In the genomic region with DNA sequence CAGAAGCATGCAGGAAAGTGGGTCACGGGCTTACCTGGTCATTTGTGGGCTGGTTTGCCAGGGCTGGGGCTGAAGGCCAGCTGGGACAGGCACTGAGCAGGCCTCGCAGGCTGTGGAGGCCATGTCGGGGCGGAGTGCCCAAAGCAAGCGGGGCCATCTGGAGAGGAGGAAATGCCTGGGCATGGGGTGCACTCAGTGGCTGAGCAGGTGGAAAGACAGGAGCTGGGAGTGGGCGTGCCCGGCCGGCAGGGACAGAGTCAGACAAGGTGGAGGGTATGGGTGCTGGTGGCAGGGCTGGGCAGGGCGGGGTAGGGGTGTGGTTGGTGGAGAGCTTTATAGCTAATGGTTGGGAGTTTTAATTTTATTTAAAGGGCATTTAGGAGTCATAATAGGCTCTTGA, we compare ENCODE assay signal across 1 cellular context.
TF ChIP-seq lines count a peak whose summit lies in the region.

No MANE protein-coding gene starts in this region.

TF ChIP-seq in WTC11, 78 proteins besides CTCF, POLR2A, EP300 and RAD21 (continued from another document):
- TF ChIP-seq, protein P1, sequence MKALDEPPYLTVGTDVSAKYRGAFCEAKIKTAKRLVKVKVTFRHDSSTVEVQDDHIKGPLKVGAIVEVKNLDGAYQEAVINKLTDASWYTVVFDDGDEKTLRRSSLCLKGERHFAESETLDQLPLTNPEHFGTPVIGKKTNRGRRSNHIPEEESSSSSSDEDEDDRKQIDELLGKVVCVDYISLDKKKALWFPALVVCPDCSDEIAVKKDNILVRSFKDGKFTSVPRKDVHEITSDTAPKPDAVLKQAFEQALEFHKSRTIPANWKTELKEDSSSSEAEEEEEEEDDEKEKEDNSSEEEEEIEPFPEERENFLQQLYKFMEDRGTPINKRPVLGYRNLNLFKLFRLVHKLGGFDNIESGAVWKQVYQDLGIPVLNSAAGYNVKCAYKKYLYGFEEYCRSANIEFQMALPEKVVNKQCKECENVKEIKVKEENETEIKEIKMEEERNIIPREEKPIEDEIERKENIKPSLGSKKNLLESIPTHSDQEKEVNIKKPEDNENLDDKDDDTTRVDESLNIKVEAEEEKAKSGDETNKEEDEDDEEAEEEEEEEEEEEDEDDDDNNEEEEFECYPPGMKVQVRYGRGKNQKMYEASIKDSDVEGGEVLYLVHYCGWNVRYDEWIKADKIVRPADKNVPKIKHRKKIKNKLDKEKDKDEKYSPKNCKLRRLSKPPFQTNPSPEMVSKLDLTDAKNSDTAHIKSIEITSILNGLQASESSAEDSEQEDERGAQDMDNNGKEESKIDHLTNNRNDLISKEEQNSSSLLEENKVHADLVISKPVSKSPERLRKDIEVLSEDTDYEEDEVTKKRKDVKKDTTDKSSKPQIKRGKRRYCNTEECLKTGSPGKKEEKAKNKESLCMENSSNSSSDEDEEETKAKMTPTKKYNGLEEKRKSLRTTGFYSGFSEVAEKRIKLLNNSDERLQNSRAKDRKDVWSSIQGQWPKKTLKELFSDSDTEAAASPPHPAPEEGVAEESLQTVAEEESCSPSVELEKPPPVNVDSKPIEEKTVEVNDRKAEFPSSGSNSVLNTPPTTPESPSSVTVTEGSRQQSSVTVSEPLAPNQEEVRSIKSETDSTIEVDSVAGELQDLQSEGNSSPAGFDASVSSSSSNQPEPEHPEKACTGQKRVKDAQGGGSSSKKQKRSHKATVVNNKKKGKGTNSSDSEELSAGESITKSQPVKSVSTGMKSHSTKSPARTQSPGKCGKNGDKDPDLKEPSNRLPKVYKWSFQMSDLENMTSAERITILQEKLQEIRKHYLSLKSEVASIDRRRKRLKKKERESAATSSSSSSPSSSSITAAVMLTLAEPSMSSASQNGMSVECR (CRISPR knock-in tag; IDR thresholded peaks at IDR 0.05; ENCODE audit: borderline replicate concordance): no peak
- TF ChIP-seq ESRRA (CRISPR knock-in tag; IDR thresholded peaks at IDR 0.05; ENCODE audit: borderline replicate concordance): no peak
- TF ChIP-seq NR1H2 (CRISPR knock-in tag; IDR thresholded peaks at IDR 0.05): no peak
- TF ChIP-seq TCF7 (CRISPR knock-in tag; IDR thresholded peaks at IDR 0.05; ENCODE audit: low read depth): no peak
- no peak for TF ChIP-seq GABPB1 (CRISPR knock-in tag; IDR thresholded peaks at IDR 0.05)
- TF ChIP-seq CREB1 (CRISPR knock-in tag; IDR thresholded peaks at IDR 0.05): no peak
- no peak for TF ChIP-seq NR2C2 (CRISPR knock-in tag; IDR thresholded peaks at IDR 0.05)
- no peak for TF ChIP-seq IRF2 (CRISPR knock-in tag; IDR thresholded peaks at IDR 0.05; ENCODE audit: borderline replicate concordance, low read depth)
- no peak for TF ChIP-seq KAT7 (CRISPR knock-in tag; IDR thresholded peaks at IDR 0.05; ENCODE audit: borderline replicate concordance)
- TF ChIP-seq, protein P2, sequence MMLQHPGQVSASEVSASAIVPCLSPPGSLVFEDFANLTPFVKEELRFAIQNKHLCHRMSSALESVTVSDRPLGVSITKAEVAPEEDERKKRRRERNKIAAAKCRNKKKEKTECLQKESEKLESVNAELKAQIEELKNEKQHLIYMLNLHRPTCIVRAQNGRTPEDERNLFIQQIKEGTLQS (CRISPR knock-in tag; conservative IDR thresholded peaks at IDR 0.05): no peak
- no peak for TF ChIP-seq RORB (CRISPR knock-in tag; IDR thresholded peaks at IDR 0.05)
- no peak for TF ChIP-seq SP1 (CRISPR knock-in tag; conservative IDR thresholded peaks at IDR 0.05)
- TF ChIP-seq OVOL2 (CRISPR knock-in tag; IDR thresholded peaks at IDR 0.05; ENCODE audit: borderline replicate concordance): no peak
- TF ChIP-seq, protein P3, sequence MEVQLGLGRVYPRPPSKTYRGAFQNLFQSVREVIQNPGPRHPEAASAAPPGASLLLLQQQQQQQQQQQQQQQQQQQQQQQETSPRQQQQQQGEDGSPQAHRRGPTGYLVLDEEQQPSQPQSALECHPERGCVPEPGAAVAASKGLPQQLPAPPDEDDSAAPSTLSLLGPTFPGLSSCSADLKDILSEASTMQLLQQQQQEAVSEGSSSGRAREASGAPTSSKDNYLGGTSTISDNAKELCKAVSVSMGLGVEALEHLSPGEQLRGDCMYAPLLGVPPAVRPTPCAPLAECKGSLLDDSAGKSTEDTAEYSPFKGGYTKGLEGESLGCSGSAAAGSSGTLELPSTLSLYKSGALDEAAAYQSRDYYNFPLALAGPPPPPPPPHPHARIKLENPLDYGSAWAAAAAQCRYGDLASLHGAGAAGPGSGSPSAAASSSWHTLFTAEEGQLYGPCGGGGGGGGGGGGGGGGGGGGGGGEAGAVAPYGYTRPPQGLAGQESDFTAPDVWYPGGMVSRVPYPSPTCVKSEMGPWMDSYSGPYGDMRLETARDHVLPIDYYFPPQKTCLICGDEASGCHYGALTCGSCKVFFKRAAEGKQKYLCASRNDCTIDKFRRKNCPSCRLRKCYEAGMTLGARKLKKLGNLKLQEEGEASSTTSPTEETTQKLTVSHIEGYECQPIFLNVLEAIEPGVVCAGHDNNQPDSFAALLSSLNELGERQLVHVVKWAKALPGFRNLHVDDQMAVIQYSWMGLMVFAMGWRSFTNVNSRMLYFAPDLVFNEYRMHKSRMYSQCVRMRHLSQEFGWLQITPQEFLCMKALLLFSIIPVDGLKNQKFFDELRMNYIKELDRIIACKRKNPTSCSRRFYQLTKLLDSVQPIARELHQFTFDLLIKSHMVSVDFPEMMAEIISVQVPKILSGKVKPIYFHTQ (CRISPR knock-in tag; IDR thresholded peaks at IDR 0.05): no peak
- TF ChIP-seq ATF1 (CRISPR knock-in tag; IDR thresholded peaks at IDR 0.05): no peak
TF ChIP-seq in WTC11: peak in this region for 0.
